12 cellular contexts compared by ENCODE assay signal in the genomic region with DNA sequence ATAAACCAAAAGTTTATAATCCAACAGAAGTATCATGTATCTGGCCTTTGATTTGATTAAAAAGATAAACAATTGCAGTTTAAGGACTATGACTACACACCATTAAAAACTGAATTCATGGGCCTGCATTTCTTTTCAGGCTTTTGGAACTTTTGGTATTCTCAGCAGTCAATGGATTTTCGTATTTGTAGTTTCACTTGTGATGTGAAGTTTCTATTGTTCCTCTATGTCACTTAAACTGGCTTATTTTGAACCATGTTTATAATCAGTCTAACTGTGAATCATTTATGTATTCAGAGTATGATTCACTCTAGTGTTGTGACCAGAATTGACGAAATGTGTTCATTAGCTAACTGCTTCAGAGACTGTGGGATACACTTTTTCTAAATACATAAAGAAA.
DNase-seq lines count a peak whose midpoint lies in the region; ATAC-seq, FAIRE-seq and TF ChIP-seq lines count a peak whose summit lies in the region.
"Had no signal": no experiment of that assay in that cellular context is flagged by ENCODE, and none has a peak within 500 bp of the region (broad histone marks: within the 10 kb centered on the region; RNA-seq: fewer than 3 reads in every experiment).

No MANE protein-coding gene starts in this region.

- H3K4me1 ChIP-seq in astrocyte (ENCODE audit: insufficient read depth, low read length) (no peaks in the 10 kb centered on the region), smooth muscle cell (ENCODE audit: low read depth) (no peaks in the 10 kb centered on the region)

- H3K79me2 ChIP-seq in astrocyte (ENCODE audit: insufficient read depth, low read length), result no peaks in the 10 kb centered on the region
- no peaks in the 10 kb centered on the region for H3K79me2 ChIP-seq in smooth muscle cell (ENCODE audit: low read depth)

- no peak for DNase-seq in activated T-cell treated with anti-CD3 and anti-CD28 coated beads, Interleukin-2, amount 50 U/mL, for 4 hours
- DNase-seq in activated T-cell treated with anti-CD3 and anti-CD28 coated beads for 4 hours, result no peak
- DNase-seq in astrocyte (ENCODE audit: low read depth), result peak; percentile 50
- DNase-seq in smooth muscle cell (lab: John Stamatoyannopoulos, UW; ENCODE audit: unreplicated experiment), result no peak
- no peak for DNase-seq in kidney glomerular epithelial cell (lab: John Stamatoyannopoulos, UW)
- DNase-seq in SHP77 treated with DMSO at 0.1 percent for 48 hours (lab: John Stamatoyannopoulos, UW), result no peak
- DNase-seq: activated CD4-positive, CD25-positive, alpha-beta regulatory T cell; activated naive CD4-positive, alpha-beta T cell treated with anti-CD3 and anti-CD28 coated beads, Interleukin-2, amount 50 U/mL, for 16 hours had no signal

- H3K27ac Mint-ChIP-seq in astrocyte (ENCODE audit: unreplicated experiment), result no peak overlapping the region
- H3K27ac Mint-ChIP-seq: natural killer cell treated with Interleukin-12 subunit alpha and Interleukin-12 subunit beta and Interleukin-15 and Interleukin-18, amount 100 ng/mL, for 72 hours had no signal

- H3F3A ChIP-seq in smooth muscle cell (ENCODE audit: low read depth), result no peaks in the 10 kb centered on the region

- no peak overlapping the region for H3K4me3 ChIP-seq in astrocyte (ENCODE audit: insufficient read depth, low read depth, low read length)
- no peak overlapping the region for H3K4me3 ChIP-seq in smooth muscle cell

- H3K4me2 ChIP-seq in astrocyte (ENCODE audit: low read length) (peak overlapping the region; percentile 23), smooth muscle cell (no peak overlapping the region)

- H3K36me3 ChIP-seq in astrocyte (ENCODE audit: insufficient read depth, low read length) (peaks cover 7% of the 10 kb centered on the region), smooth muscle cell (ENCODE audit: low read depth) (no peaks in the 10 kb centered on the region)

- FAIRE-seq in astrocyte (lab: Jason Lieb, UNC), result no peak

- H3K4me1 Mint-ChIP-seq in activated T-cell treated with anti-CD3 and anti-CD28 coated beads, Interleukin-2, amount 50 U/mL, for 4 hours (ENCODE audit: low read depth), result peaks cover 5% of the 10 kb centered on the region
- peaks cover 12% of the 10 kb centered on the region for H3K4me1 Mint-ChIP-seq in astrocyte (ENCODE audit: low read depth, unreplicated experiment)

- no peak overlapping the region for H3K4me3 Mint-ChIP-seq in activated T-cell treated with anti-CD3 and anti-CD28 coated beads, Interleukin-2, amount 50 U/mL, for 4 hours
- no peak overlapping the region for H3K4me3 Mint-ChIP-seq in astrocyte (ENCODE audit: unreplicated experiment)
- H3K4me3 Mint-ChIP-seq: natural killer cell treated with Interleukin-12 subunit alpha and Interleukin-12 subunit beta and Interleukin-15 and Interleukin-18, amount 100 ng/mL, for 72 hours had no signal

- H3K27me3 Mint-ChIP-seq in activated T-cell treated with anti-CD3 and anti-CD28 coated beads, Interleukin-2, amount 50 U/mL, for 4 hours (ENCODE audit: low read depth), result peaks cover 9% of the 10 kb centered on the region
- H3K27me3 Mint-ChIP-seq in astrocyte (ENCODE audit: low read depth, unreplicated experiment), result no peaks in the 10 kb centered on the region

- H3K27ac ChIP-seq in astrocyte (ENCODE audit: low read depth, low read length) (peak overlapping the region; percentile 19), smooth muscle cell (ENCODE audit: low read depth) (peak overlapping the region; percentile 21)

- TF ChIP-seq CTCF in astrocyte (IDR thresholded peaks at IDR 0.05; ENCODE audit: insufficient read depth, low read depth, low read length) (no peak), smooth muscle cell (IDR thresholded peaks at IDR 0.05; ENCODE audit: borderline replicate concordance, insufficient read depth, poor library complexity, severe bottlenecking) (no peak)

- WGBS in smooth muscle cell (ENCODE audit: low lambda C conversion rate), result 66% methylated on average over 2 of the region's 2 CpGs

- H2AFZ ChIP-seq in astrocyte (ENCODE audit: low read depth, low read length), result no peak overlapping the region
- H2AFZ ChIP-seq in smooth muscle cell (ENCODE audit: low read depth), result no peak overlapping the region

- H3K9ac ChIP-seq in astrocyte (ENCODE audit: low read length), result no peak overlapping the region
- no peak overlapping the region for H3K9ac ChIP-seq in smooth muscle cell (ENCODE audit: low read depth)

- H3K9me3 ChIP-seq in astrocyte (ENCODE audit: insufficient read depth, low read depth, low read length), result no peaks in the 10 kb centered on the region
- no peaks in the 10 kb centered on the region for H3K9me3 ChIP-seq in smooth muscle cell (replicated peaks; ENCODE audit: low read depth)

- no peaks in the 10 kb centered on the region for H3K27me3 ChIP-seq in astrocyte (ENCODE audit: insufficient read depth, low read length)
- no peaks in the 10 kb centered on the region for H3K27me3 ChIP-seq in smooth muscle cell (ENCODE audit: low read depth)

- no peaks in the 10 kb centered on the region for H3K9me3 Mint-ChIP-seq in activated T-cell treated with anti-CD3 and anti-CD28 coated beads, Interleukin-2, amount 50 U/mL, for 4 hours
- H3K9me3 Mint-ChIP-seq in astrocyte (ENCODE audit: unreplicated experiment), result no peaks in the 10 kb centered on the region
- H3K9me3 Mint-ChIP-seq: natural killer cell treated with Interleukin-12 subunit alpha and Interleukin-12 subunit beta and Interleukin-15 and Interleukin-18, amount 100 ng/mL, for 72 hours had no signal

- ATAC-seq in activated T-cell treated with anti-CD3 and anti-CD28 coated beads, Interleukin-2, amount 50 U/mL, for 4 hours, result peak; percentile 70 to 89
- ATAC-seq in HG02798 (IDR thresholded peaks at IDR 0.05; ENCODE audit: poor library complexity, unreplicated experiment) (peak; percentile 49), GM19467 (IDR thresholded peaks at IDR 0.05; ENCODE audit: unreplicated experiment) (no peak)
- ATAC-seq: Right ventricle myocardium inferior had no signal

- no peaks in the 10 kb centered on the region for H3K36me3 Mint-ChIP-seq in activated T-cell treated with anti-CD3 and anti-CD28 coated beads, Interleukin-2, amount 50 U/mL, for 4 hours (ENCODE audit: insufficient read depth)
- H3K36me3 Mint-ChIP-seq in astrocyte (ENCODE audit: low read depth, unreplicated experiment), result peaks cover 3% of the 10 kb centered on the region
- H3K36me3 Mint-ChIP-seq: natural killer cell treated with Interleukin-12 subunit alpha and Interleukin-12 subunit beta and Interleukin-15 and Interleukin-18, amount 100 ng/mL, for 72 hours had no signal

- H4K20me1 ChIP-seq in astrocyte (ENCODE audit: insufficient read depth, low read length) (no peaks in the 10 kb centered on the region), smooth muscle cell (ENCODE audit: low read depth) (no peaks in the 10 kb centered on the region)
